In the genomic region with DNA sequence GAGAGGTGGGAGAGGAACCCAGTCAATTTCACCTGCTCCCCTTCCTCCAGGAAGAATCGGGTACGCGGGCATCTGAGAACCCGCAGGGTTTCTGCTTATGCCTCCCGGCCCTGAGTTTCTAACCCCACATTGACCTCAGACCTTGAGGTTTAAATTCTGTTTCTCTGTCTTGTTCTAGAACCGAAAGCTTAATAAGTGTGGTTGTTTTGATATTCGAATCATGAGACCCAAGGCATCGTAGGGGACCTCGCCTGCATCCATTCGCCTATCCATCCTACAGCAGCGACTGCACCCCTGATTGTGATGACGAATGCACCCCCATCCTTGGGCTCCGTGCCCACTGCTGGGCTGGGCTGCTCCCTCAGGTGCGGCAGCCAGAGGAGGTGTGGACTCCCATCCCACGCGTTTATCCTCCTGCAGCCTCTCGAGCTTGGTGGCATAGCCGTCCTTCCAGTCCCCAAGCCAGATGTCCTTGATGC, we compare ENCODE assay signal across 1 cellular context.
TF ChIP-seq lines count a peak whose summit lies in the region.

No MANE protein-coding gene starts in this region.

TF ChIP-seq in SK-N-SH, 30 proteins besides CTCF, POLR2A, EP300 and RAD21 (continued from another document):
- TF ChIP-seq MEF2A (IDR thresholded peaks at IDR 0.05; ENCODE audit: borderline replicate concordance, low read depth), result no peak
TF ChIP-seq in SK-N-SH: peak in this region for 0.
